Comparison of ENCODE assay signal across 8 cellular contexts in the genomic region with DNA sequence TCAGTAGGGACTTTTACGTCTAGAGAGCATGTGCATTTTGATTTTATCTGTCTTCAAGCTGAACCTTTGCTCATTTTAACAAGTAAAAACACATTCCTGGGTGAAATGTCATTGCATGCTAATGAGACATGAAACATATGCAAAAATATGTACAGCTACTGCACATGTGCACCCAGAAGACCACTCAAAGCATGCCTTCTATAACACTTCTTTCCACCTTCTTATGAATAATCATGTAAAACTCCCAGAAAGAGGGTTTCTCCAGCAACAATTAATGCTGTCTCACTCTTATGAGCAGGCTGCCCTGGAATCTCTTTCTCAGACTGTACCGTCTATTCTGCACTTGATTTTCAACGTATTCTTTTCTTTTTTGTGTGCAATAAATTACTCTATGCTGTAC.
DNase-seq lines count a peak whose midpoint lies in the region; TF ChIP-seq lines count a peak whose summit lies in the region.
"Not testable (repeated sequence)": the region's sequence is repeated elsewhere in the genome, so short reads cannot be mapped to it uniquely, and the experiment has no call there.

No MANE protein-coding gene starts in this region.

- H3K4me3 ChIP-seq in BLaER1 treated with 17β-estradiol and CSF1 and Interleukin-3, amounts not matched to agents 10 nM and 100 nM = peak overlapping the region in 3 of 10 experiments; percentile 35 to 58 (median 39); a peak in 5 of 20 replicates
- H3K4me3 ChIP-seq in GM23248 (0 out of 2 replicates have a peak overlapping the region, but pooled peaks have one; percentile 14), Karpas-422 (ENCODE audit: low read length) (peak overlapping the region; percentile 37; the same call in 1 of the 2 replicates)
- not testable (repeated sequence) for H3K4me3 ChIP-seq in epithelial cell of esophagus (ENCODE audit: low read length); lower leg skin (ENCODE audit: low read depth, poor library complexity, severe bottlenecking); testis

- not testable (repeated sequence) for H3K27me3 ChIP-seq in BLaER1 treated with 17β-estradiol and CSF1 and Interleukin-3, amounts not matched to agents 10 nM and 100 nM; GM23248 (replicated peaks; ENCODE audit: insufficient read depth); Karpas-422 (ENCODE audit: low read length); testis

- H3F3A ChIP-seq in GM23248 (ENCODE audit: insufficient read depth) = not testable (repeated sequence)

- H3K79me2 ChIP-seq in GM23248 (ENCODE audit: insufficient read depth); Karpas-422 (ENCODE audit: low read length): not testable (repeated sequence)

- not testable (repeated sequence) for H3K9me3 Mint-ChIP-seq in activated naive CD4-positive, alpha-beta T cell treated with anti-CD3 and anti-CD28 coated beads, Interleukin-2, amount 10 ng/mL, durations not matched to agents 7 days and 5 days

- H3K9me3 ChIP-seq in BLaER1 treated with 17β-estradiol and CSF1 and Interleukin-3, amounts not matched to agents 10 nM and 100 nM (replicated peaks in 1 of 11); GM23248 (ENCODE audit: low read depth); Karpas-422 (ENCODE audit: low read length); testis: not testable (repeated sequence)

- TF ChIP-seq CTCF in epithelial cell of esophagus (IDR thresholded peaks at IDR 0.05; ENCODE audit: insufficient read depth, low read depth, low read length, missing control alignments); lower leg skin (IDR thresholded peaks at IDR 0.05); testis (IDR thresholded peaks at IDR 0.05): not testable (repeated sequence)

- not testable (repeated sequence) for H3K9ac ChIP-seq in BLaER1 treated with 17β-estradiol and CSF1 and Interleukin-3, amounts not matched to agents 10 nM and 100 nM; GM23248
- 0 out of 2 replicates have a peak overlapping the region, but pooled peaks have one; percentile 23 for H3K9ac ChIP-seq in Karpas-422 (ENCODE audit: low read length)

- not testable (repeated sequence) for H3K27me3 Mint-ChIP-seq in activated naive CD4-positive, alpha-beta T cell treated with anti-CD3 and anti-CD28 coated beads, Interleukin-2, amount 10 ng/mL, durations not matched to agents 7 days and 5 days

- in situ Hi-C loops in GM23248 (cut with MboI) = not testable (repeated sequence)

- not testable (repeated sequence) for H3K27ac Mint-ChIP-seq in activated naive CD4-positive, alpha-beta T cell treated with anti-CD3 and anti-CD28 coated beads, Interleukin-2, amount 10 ng/mL, durations not matched to agents 7 days and 5 days

- not testable (repeated sequence) for H4K20me1 ChIP-seq in BLaER1 treated with 17β-estradiol and CSF1 and Interleukin-3, amounts not matched to agents 10 nM and 100 nM; GM23248 (ENCODE audit: insufficient read depth); Karpas-422 (ENCODE audit: insufficient read depth, low read depth, low read length)

- not testable (repeated sequence) for TF ChIP-seq POLR2A in lower leg skin (IDR thresholded peaks at IDR 0.05); testis (IDR thresholded peaks at IDR 0.05)

- H3K9me2 ChIP-seq in GM23248 (ENCODE audit: insufficient read depth); Karpas-422 (replicated peaks; ENCODE audit: insufficient read depth, low read length): not testable (repeated sequence)

- H2AFZ ChIP-seq in GM23248 = peak overlapping the region; percentile 24; the same call in 1 of the 2 replicates
- not testable (repeated sequence) for H2AFZ ChIP-seq in Karpas-422 (ENCODE audit: low read length)

- H3K4me2 ChIP-seq in BLaER1 treated with 17β-estradiol and CSF1 and Interleukin-3, amounts not matched to agents 10 nM and 100 nM = peak overlapping the region; percentile 50 to 93 (median 76)
- peak overlapping the region; percentile 31 for H3K4me2 ChIP-seq in GM23248 (ENCODE audit: unreplicated experiment)
- peak overlapping the region; percentile 38 for H3K4me2 ChIP-seq in Karpas-422 (ENCODE audit: low read depth, low read length, poor library complexity, severe bottlenecking)

- not testable (repeated sequence) for H3K4me3 Mint-ChIP-seq in activated naive CD4-positive, alpha-beta T cell treated with anti-CD3 and anti-CD28 coated beads, Interleukin-2, amount 10 ng/mL, durations not matched to agents 7 days and 5 days

- peak overlapping the region in 1 of 11 experiments; percentile 45; a peak in 1 of 22 replicates for H3K27ac ChIP-seq in BLaER1 treated with 17β-estradiol and CSF1 and Interleukin-3, amounts not matched to agents 10 nM and 100 nM
- H3K27ac ChIP-seq in GM23248, testis: not testable (repeated sequence)
- H3K27ac ChIP-seq in Karpas-422 (ENCODE audit: low read length) = peak overlapping the region; percentile 43; the same call in 1 of the 2 replicates

- H3K36me3 ChIP-seq in BLaER1 treated with 17β-estradiol and CSF1 and Interleukin-3, amounts not matched to agents 10 nM and 100 nM; GM23248 (ENCODE audit: low read depth); Karpas-422 (ENCODE audit: insufficient read depth, low read length); testis (ENCODE audit: low read depth, missing control alignments): not testable (repeated sequence)

- H3K36me3 Mint-ChIP-seq in activated naive CD4-positive, alpha-beta T cell treated with anti-CD3 and anti-CD28 coated beads, Interleukin-2, amount 10 ng/mL, durations not matched to agents 7 days and 5 days = not testable (repeated sequence)

- WGBS in GM23248 (ENCODE audit: low coverage in 1 of 2, low lambda C conversion rate in 2 of 2, missing lambda C conversion rate in 2 of 2), 2 experiments = 0 to 17% methylated on average over 1 of the region's 3 CpGs
- WGBS in lower leg skin, 2 donors = no CpG with 5 or more reads among the region's 3 CpGs
- no CpG with 5 or more reads among the region's 3 CpGs for WGBS in testis, 2 donors

- not testable (repeated sequence) for DNase-seq in GM23248
- peak; percentile 59 for DNase-seq in Karpas-422
- peak; percentile 93 for DNase-seq in RKO (ENCODE audit: low spot score)
- peak; percentile 14 for DNase-seq in activated naive CD4-positive, alpha-beta T cell treated with anti-CD3 and anti-CD28 coated beads, Interleukin-2, amount 10 ng/mL, durations not matched to agents 7 days and 5 days
- DNase-seq in epithelial cell of esophagus (ENCODE audit: low read depth) = peak; percentile 18
- peak; percentile 7 to 11 for DNase-seq in lower leg skin (ENCODE audit: low spot score in 2 of 2)
- DNase-seq in testis = peak; percentile 9

- peaks cover 8 to 32% (median 12%) of the 10 kb centered on the region in 10 experiments for H3K4me1 ChIP-seq in BLaER1 treated with 17β-estradiol and CSF1 and Interleukin-3, amounts not matched to agents 10 nM and 100 nM
- not testable (repeated sequence) for H3K4me1 ChIP-seq in GM23248 (ENCODE audit: insufficient read depth); Karpas-422 (ENCODE audit: low read length); testis

- not testable (repeated sequence) for H3K4me1 Mint-ChIP-seq in activated naive CD4-positive, alpha-beta T cell treated with anti-CD3 and anti-CD28 coated beads, Interleukin-2, amount 10 ng/mL, durations not matched to agents 7 days and 5 days

- intact Hi-C loops in lower leg skin (cut with DNase I; ENCODE audit: low total_unique reads); testis (cut with DNase I; ENCODE audit: low total_unique reads): not testable (repeated sequence)

- CTCF ChIA-PET in activated naive CD4-positive, alpha-beta T cell treated with anti-CD3 and anti-CD28 coated beads, Interleukin-2, amount 10 ng/mL, durations not matched to agents 7 days and 5 days (lab: Charles Lee) = interaction anchor here (2.4 to 4.6 kb wide), 2 partner anchors 9 to 14 kb away, joined by 7 to 61 read pairs; no protein-coding TSS in a partner anchor
